10 cellular contexts compared by ENCODE assay signal in genomic region chr7:149670288-149670687, GRCh38.
A peak's percentile ranks its signal among the peaks of the same experiment; 100 is the strongest.
DNase-seq lines count a peak whose midpoint lies in the region; ATAC-seq and TF ChIP-seq lines count a peak whose summit lies in the region.
"Had no signal": no experiment of that assay in that cellular context is flagged by ENCODE, and none has a peak within 500 bp of the region (broad histone marks: within the 10 kb centered on the region; RNA-seq: fewer than 3 reads in every experiment).

No MANE protein-coding gene starts in this region.

- H3K9me3 ChIP-seq in BE2C (no peaks in the 10 kb centered on the region), mesenchymal stem cell (ENCODE audit: control insufficient read depth, low read length) (no peaks in the 10 kb centered on the region)
- H3K9me3 ChIP-seq: ovary had no signal

- H3K14ac ChIP-seq in mesenchymal stem cell (ENCODE audit: low read length in 2 of 2), result no peak overlapping the region

- H3K36me3 ChIP-seq in BE2C (no peaks in the 10 kb centered on the region), mesenchymal stem cell (ENCODE audit: control insufficient read depth in 1 of 2, insufficient read depth in 2 of 2, low read depth in 1 of 2, low read length in 2 of 2) (no peaks in the 10 kb centered on the region)
- H3K36me3 ChIP-seq: ovary had no signal

- no peak overlapping the region for H3K4ac ChIP-seq in mesenchymal stem cell (ENCODE audit: low read depth in 1 of 2, low read length in 2 of 2)

- ATAC-seq in HG02885 (IDR thresholded peaks at IDR 0.05; ENCODE audit: poor library complexity, unreplicated experiment) (no peak), GM21515 (IDR thresholded peaks at IDR 0.05; ENCODE audit: unreplicated experiment) (no peak), HG03095 (IDR thresholded peaks at IDR 0.05; ENCODE audit: unreplicated experiment) (no peak)
- ATAC-seq: foreskin keratinocyte had no signal

- H3K27me3 ChIP-seq in BE2C, result peaks cover 15% of the 10 kb centered on the region; the same call in 1 of the 2 replicates
- H3K27me3 ChIP-seq in mesenchymal stem cell (ENCODE audit: control insufficient read depth in 1 of 2, insufficient read depth in 1 of 2, low read length in 2 of 2), result peaks cover 22 to 23% of the 10 kb centered on the region in 2 experiments
- H3K27me3 ChIP-seq: ovary had no signal

- WGBS in mesenchymal stem cell, result 33% methylated on average over 1 of the region's 1 CpG

- H3K79me1 ChIP-seq in mesenchymal stem cell (replicated peaks; ENCODE audit: low read length, poor library complexity, severe bottlenecking), result no peaks in the 10 kb centered on the region

- no peak overlapping the region for H3K9ac ChIP-seq in mesenchymal stem cell (ENCODE audit: low read length)

- no peak overlapping the region for H2AK5ac ChIP-seq in mesenchymal stem cell (ENCODE audit: low read length, severe bottlenecking)

- DNase-seq in BE2C (peak; percentile 34), NCI-H1105 (lab: John Stamatoyannopoulos, UW) (peak; percentile 30), cardiac fibroblast (ENCODE audit: low read depth in 2 of 2) (peak; percentile 46 to 90), mesenchymal stem cell (peak; percentile 11)
- DNase-seq in stimulated activated CD4-positive, alpha-beta T cell treated with anti-CD3 and anti-CD28 coated beads, Interleukin-12 subunit alpha, Interleukin-12 subunit beta, amount 100 ng/mL, for 4 hours, result no peak
- DNase-seq: foreskin keratinocyte had no signal

- no peak overlapping the region for H4K8ac ChIP-seq in mesenchymal stem cell (ENCODE audit: low read length)

- no peak overlapping the region for H2BK120ac ChIP-seq in mesenchymal stem cell (ENCODE audit: low read depth, low read length)

- H3K18ac ChIP-seq in mesenchymal stem cell (ENCODE audit: low read depth in 1 of 2, low read length in 2 of 2), result no peak overlapping the region

- TF ChIP-seq CTCF in BE2C (IDR thresholded peaks at IDR 0.05; ENCODE audit: low read depth, low read length) (no peak), cardiac fibroblast (IDR thresholded peaks at IDR 0.05; ENCODE audit: low read depth, low read length) (no peak)

- H3K4me1 ChIP-seq in BE2C, result no peaks in the 10 kb centered on the region
- no peaks in the 10 kb centered on the region for H3K4me1 ChIP-seq in mesenchymal stem cell (ENCODE audit: control insufficient read depth, insufficient read depth, low read depth, low read length)
- H3K4me1 ChIP-seq: foreskin keratinocyte had no signal

- H3K27ac ChIP-seq in mesenchymal stem cell (ENCODE audit: low read length, poor library complexity, severe bottlenecking), result no peak overlapping the region
- H3K27ac ChIP-seq: foreskin keratinocyte, ovary had no signal

- H2BK12ac ChIP-seq in mesenchymal stem cell (ENCODE audit: low read length in 2 of 2), result no peak overlapping the region

- no peak overlapping the region for H3K4me2 ChIP-seq in mesenchymal stem cell (ENCODE audit: low read length, poor library complexity, severe bottlenecking)

- no peak overlapping the region for H4K91ac ChIP-seq in mesenchymal stem cell (ENCODE audit: low read length)

- no peak overlapping the region for H2AFZ ChIP-seq in mesenchymal stem cell (ENCODE audit: low read depth, low read length)

- H2BK5ac ChIP-seq in mesenchymal stem cell (ENCODE audit: low read depth, low read length, poor library complexity, severe bottlenecking), result no peak overlapping the region

- H3K23ac ChIP-seq in mesenchymal stem cell (ENCODE audit: low read length in 2 of 2), result no peak overlapping the region

- no peak overlapping the region for H2BK15ac ChIP-seq in mesenchymal stem cell (ENCODE audit: low read depth, poor library complexity, severe bottlenecking)

- no peak overlapping the region for H3K4me3 ChIP-seq in BE2C (ENCODE audit: low read depth, low read length)
- H3K4me3 ChIP-seq in cardiac fibroblast (replicated peaks in 1 of 2; ENCODE audit: low read depth in 2 of 2, low read length in 2 of 2), result no peak overlapping the region
- H3K4me3 ChIP-seq in mesenchymal stem cell (ENCODE audit: insufficient read depth in 1 of 2, low read depth in 1 of 2, low read length in 2 of 2), result peak overlapping the region in 1 of 2 experiments; percentile 8
- H3K4me3 ChIP-seq: ovary had no signal
